In genomic region chr22:38154563-38154915, GRCh38 we compare ENCODE assay signal across 1 cellular context. TPM values are rescaled to one million over a fixed set of nuclear protein-coding genes. Genes with fewer than 3 reads are reported as not detected.
"Had no signal": no experiment of that assay in that cellular context is flagged by ENCODE, and none has a peak within 500 bp of the region (broad histone marks: within the 10 kb centered on the region; RNA-seq: fewer than 3 reads in every experiment).

No MANE protein-coding gene starts in this region.

RNA-seq across cellular contexts. Expression of gene BAIAP2L2, which starts 44.1 kb away (rescaled TPM):
- total RNA-seq: dermis blood vessel endothelial cell had no signal
